Comparison of ENCODE assay signal across 9 cellular contexts in genomic region chr1:161453950-161454860, GRCh38. TPM values are rescaled to one million over a fixed set of nuclear protein-coding genes. Genes with fewer than 3 reads are reported as not detected.
DNase-seq lines count a peak whose midpoint lies in the region; ATAC-seq and TF ChIP-seq lines count a peak whose summit lies in the region.
"Not testable (repeated sequence)": the region's sequence is repeated elsewhere in the genome, so short reads cannot be mapped to it uniquely, and the experiment has no call there.
"Had no signal": no experiment of that assay in that cellular context is flagged by ENCODE, and none has a peak within 500 bp of the region (broad histone marks: within the 10 kb centered on the region; RNA-seq: fewer than 3 reads in every experiment).

No MANE protein-coding gene starts in this region.

- H3K27me3 ChIP-seq in PC-3 (ENCODE audit: low read length) = not testable (repeated sequence)
- H3K27me3 ChIP-seq in heart left ventricle = peaks cover 0 to 16% (median 4%) of the 10 kb centered on the region in 9 donors

- H3K9me3 Mint-ChIP-seq in CD14-positive monocyte = not testable (repeated sequence)

- not testable (repeated sequence) for H3K4me3 ChIP-seq in PC-3 (ENCODE audit: low read length); heart left ventricle

- H3K9me3 ChIP-seq in PC-3 (ENCODE audit: low read length); heart left ventricle: not testable (repeated sequence)

- DNase-seq in CD14-positive monocyte (ENCODE audit: low spot score) = peak; percentile 52
- DNase-seq in PC-3 = not testable (repeated sequence)
- DNase-seq in activated T-helper 9 cell treated with anti-CD3 and anti-CD28 coated beads, Interleukin-2, amount 50 U/mL, for 16 hours (ENCODE audit: low read depth) = peak; percentile 10
- DNase-seq in heart left ventricle = peak in 3 of 5 donors; percentile 43 to 69 (median 50)
- DNase-seq in posterior cingulate gyrus = peak in 8 of 10 donors; percentile 4 to 91 (median 50)

- H3K4me1 ChIP-seq in PC-3 (ENCODE audit: insufficient read depth, low read length); heart left ventricle: not testable (repeated sequence)

- not testable (repeated sequence) for H3K36me3 Mint-ChIP-seq in CD14-positive monocyte

- not testable (repeated sequence) for H2AFZ ChIP-seq in PC-3 (ENCODE audit: low read length)

- POLR2A ChIA-PET in PC-3 (lab: Charles Lee; ENCODE audit: unreplicated experiment) = not testable (repeated sequence)

- 57 to 64% (median 60%) methylated on average over 11 to 18 of the region's 67 CpGs for WGBS in heart left ventricle, 4 donors

- not testable (repeated sequence) for H3K9ac ChIP-seq in PC-3 (ENCODE audit: low read length)

- not testable (repeated sequence) for TF ChIP-seq POLR2A in heart left ventricle (IDR thresholded peaks at IDR 0.05)

- H3K4me3 Mint-ChIP-seq in CD14-positive monocyte = not testable (repeated sequence)

- intact Hi-C loops in CD14-positive monocyte (cut with micrococcal nuclease); PC-3 (cut with micrococcal nuclease); heart left ventricle (cut with DNase I); posterior cingulate gyrus (cut with DNase I): not testable (repeated sequence)

- H3K27me3 Mint-ChIP-seq in CD14-positive monocyte (ENCODE audit: low read depth in 3 of 3) = not testable (repeated sequence)

- H3K27ac Mint-ChIP-seq in CD14-positive monocyte = not testable (repeated sequence)

- CTCF ChIA-PET in PC-3 (lab: Charles Lee) = not testable (repeated sequence)

- BruUV-seq in PC-3 (replicated peaks; lab: Mats Ljungman, UMichigan) = not testable (repeated sequence)

- not testable (repeated sequence) for H4K20me1 ChIP-seq in PC-3 (ENCODE audit: low read length)

- TF ChIP-seq CTCF in CD14-positive monocyte (IDR thresholded peaks at IDR 0.05); PC-3 (conservative IDR thresholded peaks at IDR 0.05; ENCODE audit: low read depth, low read length); heart left ventricle (IDR thresholded peaks at IDR 0.05): not testable (repeated sequence)

- not testable (repeated sequence) for H3K79me2 ChIP-seq in PC-3 (ENCODE audit: low read length)

- H3K4me1 Mint-ChIP-seq in CD14-positive monocyte = not testable (repeated sequence)

- H3K4me2 ChIP-seq in PC-3 (ENCODE audit: low read length) = not testable (repeated sequence)

- H3K27ac ChIP-seq in PC-3 (ENCODE audit: low read length); heart left ventricle: not testable (repeated sequence)

- not testable (repeated sequence) for H3F3A ChIP-seq in PC-3 (ENCODE audit: low read length, unreplicated experiment)

- not testable (repeated sequence) for H3K36me3 ChIP-seq in PC-3 (ENCODE audit: low read depth, low read length); heart left ventricle

- H3K9me2 ChIP-seq in PC-3 (replicated peaks; ENCODE audit: low read length) = not testable (repeated sequence)

- ATAC-seq in GM19324 (IDR thresholded peaks at IDR 0.05; ENCODE audit: low FRiP score, unreplicated experiment) (peak; percentile 63), GM21825 (IDR thresholded peaks at IDR 0.05; ENCODE audit: unreplicated experiment) (peak; percentile 58), HG03095 (IDR thresholded peaks at IDR 0.05; ENCODE audit: unreplicated experiment) (peak; percentile 57), PC-3 (peak; percentile 57), heart left ventricle (peak in 3 of 4 donors; percentile 57 to 83 (median 69))

RNA-seq across cellular contexts. Expression of gene FCGR2A, which starts 51.1 kb away (rescaled TPM):
- polyA plus RNA-seq in CD14-positive monocyte (100 to 1,000 TPM; 281 to 588 TPM), heart left ventricle (10 to 100 TPM in 1 of 2 donors, 1 to 10 TPM in 1; 5.2 to 11.4 TPM)
- total RNA-seq in PC-3 (2014; rRNA removed) (0.73 and 0.98 TPM in 2 replicates), heart left ventricle (100 to 1,000 TPM in 1 of 9 donors, 10 to 100 TPM in 7, 1 to 10 TPM in 1; 9.7 to 131 (median 11.7) TPM)
- total RNA-seq: smooth muscle cell had no signal
